ENCODE assay signal across 1 cellular context in the genomic region with DNA sequence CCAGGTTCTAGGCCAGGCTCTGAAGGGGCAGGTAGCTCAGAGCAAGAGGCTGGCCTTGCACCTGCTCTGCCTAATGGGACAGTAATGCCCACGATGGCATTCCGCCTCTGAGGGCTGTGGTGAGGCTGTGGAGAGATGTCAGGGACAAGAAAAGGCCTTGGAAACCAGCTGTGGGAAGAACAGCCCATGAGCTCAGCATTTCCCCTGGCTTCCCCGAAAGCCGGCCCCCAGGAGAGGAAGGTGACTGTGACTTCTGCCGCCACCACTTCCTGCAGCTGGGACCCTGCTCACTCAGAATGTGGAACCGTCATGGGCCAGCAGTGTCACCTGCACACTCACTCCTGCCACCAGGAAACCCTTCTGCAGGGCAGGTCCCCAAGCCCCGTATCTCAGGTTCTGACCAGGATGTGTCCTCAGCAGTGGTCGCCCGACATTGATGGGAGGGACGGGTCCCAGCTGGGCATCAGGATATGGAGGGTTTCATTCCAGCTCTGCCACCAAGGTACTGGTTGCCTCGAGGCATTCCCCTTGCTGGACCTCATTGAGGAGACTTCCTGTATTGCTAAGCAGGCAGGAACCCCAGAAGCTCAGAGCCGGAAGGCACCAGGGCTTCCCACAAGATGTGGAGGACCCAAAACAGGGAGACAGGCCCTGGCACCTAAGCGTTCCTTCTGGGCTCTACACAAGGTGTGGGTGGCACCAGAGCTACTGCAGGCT.
TF ChIP-seq lines count a peak whose summit lies in the region.

No MANE protein-coding gene starts in this region.

TF ChIP-seq in GM12878, 131 proteins besides CTCF, POLR2A, EP300 and RAD21 (continued from another document):
- no peak; the same call in 1 of the 2 replicates for TF ChIP-seq SMC3 (IDR thresholded peaks at IDR 0.05; ENCODE audit: borderline replicate concordance, low read length)
- no peak for TF ChIP-seq SREBF2 (IDR thresholded peaks at IDR 0.05; ENCODE audit: low read length)
- TF ChIP-seq YY1 (IDR thresholded peaks at IDR 0.05; ENCODE audit: low read depth, low read length), result no peak; the same call in 1 of the 2 replicates
- peak; percentile 95 for TF ChIP-seq TBL1XR1 (IDR thresholded peaks at IDR 0.05; ENCODE audit: low read depth, low read length)
- TF ChIP-seq, protein P1, sequence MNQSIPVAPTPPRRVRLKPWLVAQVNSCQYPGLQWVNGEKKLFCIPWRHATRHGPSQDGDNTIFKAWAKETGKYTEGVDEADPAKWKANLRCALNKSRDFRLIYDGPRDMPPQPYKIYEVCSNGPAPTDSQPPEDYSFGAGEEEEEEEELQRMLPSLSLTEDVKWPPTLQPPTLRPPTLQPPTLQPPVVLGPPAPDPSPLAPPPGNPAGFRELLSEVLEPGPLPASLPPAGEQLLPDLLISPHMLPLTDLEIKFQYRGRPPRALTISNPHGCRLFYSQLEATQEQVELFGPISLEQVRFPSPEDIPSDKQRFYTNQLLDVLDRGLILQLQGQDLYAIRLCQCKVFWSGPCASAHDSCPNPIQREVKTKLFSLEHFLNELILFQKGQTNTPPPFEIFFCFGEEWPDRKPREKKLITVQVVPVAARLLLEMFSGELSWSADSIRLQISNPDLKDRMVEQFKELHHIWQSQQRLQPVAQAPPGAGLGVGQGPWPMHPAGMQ (IDR thresholded peaks at IDR 0.05; ENCODE audit: borderline replicate concordance), result no peak
- no peak for TF ChIP-seq SMAD1 (IDR thresholded peaks at IDR 0.05; ENCODE audit: low read depth, partially characterized antibody)
- TF ChIP-seq, protein P2, sequence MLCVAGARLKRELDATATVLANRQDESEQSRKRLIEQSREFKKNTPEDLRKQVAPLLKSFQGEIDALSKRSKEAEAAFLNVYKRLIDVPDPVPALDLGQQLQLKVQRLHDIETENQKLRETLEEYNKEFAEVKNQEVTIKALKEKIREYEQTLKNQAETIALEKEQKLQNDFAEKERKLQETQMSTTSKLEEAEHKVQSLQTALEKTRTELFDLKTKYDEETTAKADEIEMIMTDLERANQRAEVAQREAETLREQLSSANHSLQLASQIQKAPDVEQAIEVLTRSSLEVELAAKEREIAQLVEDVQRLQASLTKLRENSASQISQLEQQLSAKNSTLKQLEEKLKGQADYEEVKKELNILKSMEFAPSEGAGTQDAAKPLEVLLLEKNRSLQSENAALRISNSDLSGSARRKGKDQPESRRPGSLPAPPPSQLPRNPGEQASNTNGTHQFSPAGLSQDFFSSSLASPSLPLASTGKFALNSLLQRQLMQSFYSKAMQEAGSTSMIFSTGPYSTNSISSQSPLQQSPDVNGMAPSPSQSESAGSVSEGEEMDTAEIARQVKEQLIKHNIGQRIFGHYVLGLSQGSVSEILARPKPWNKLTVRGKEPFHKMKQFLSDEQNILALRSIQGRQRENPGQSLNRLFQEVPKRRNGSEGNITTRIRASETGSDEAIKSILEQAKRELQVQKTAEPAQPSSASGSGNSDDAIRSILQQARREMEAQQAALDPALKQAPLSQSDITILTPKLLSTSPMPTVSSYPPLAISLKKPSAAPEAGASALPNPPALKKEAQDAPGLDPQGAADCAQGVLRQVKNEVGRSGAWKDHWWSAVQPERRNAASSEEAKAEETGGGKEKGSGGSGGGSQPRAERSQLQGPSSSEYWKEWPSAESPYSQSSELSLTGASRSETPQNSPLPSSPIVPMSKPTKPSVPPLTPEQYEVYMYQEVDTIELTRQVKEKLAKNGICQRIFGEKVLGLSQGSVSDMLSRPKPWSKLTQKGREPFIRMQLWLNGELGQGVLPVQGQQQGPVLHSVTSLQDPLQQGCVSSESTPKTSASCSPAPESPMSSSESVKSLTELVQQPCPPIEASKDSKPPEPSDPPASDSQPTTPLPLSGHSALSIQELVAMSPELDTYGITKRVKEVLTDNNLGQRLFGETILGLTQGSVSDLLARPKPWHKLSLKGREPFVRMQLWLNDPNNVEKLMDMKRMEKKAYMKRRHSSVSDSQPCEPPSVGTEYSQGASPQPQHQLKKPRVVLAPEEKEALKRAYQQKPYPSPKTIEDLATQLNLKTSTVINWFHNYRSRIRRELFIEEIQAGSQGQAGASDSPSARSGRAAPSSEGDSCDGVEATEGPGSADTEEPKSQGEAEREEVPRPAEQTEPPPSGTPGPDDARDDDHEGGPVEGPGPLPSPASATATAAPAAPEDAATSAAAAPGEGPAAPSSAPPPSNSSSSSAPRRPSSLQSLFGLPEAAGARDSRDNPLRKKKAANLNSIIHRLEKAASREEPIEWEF (IDR thresholded peaks at IDR 0.05; ENCODE audit: insufficient replicate concordance, low read depth, low read length), result peak; percentile 89
- no peak for TF ChIP-seq ZNF217 (IDR thresholded peaks at IDR 0.05)
- TF ChIP-seq SIX5 (IDR thresholded peaks at IDR 0.05; ENCODE audit: low read depth, low read length, severe bottlenecking), result no peak
- peak; percentile 65 for TF ChIP-seq SPI1 (IDR thresholded peaks at IDR 0.05; ENCODE audit: borderline replicate concordance, insufficient read depth, low read depth, low read length)
- peak; percentile 98 for TF ChIP-seq IKZF1 (conservative IDR thresholded peaks at IDR 0.05)
- TF ChIP-seq, protein P3, sequence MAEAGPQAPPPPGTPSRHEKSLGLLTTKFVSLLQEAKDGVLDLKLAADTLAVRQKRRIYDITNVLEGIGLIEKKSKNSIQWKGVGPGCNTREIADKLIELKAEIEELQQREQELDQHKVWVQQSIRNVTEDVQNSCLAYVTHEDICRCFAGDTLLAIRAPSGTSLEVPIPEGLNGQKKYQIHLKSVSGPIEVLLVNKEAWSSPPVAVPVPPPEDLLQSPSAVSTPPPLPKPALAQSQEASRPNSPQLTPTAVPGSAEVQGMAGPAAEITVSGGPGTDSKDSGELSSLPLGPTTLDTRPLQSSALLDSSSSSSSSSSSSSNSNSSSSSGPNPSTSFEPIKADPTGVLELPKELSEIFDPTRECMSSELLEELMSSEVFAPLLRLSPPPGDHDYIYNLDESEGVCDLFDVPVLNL (IDR thresholded peaks at IDR 0.05; ENCODE audit: low read depth, low read length), result no peak
- peak; percentile 48; the same call in 1 of the 2 replicates for TF ChIP-seq SIN3A (IDR thresholded peaks at IDR 0.05; ENCODE audit: low read depth, low read length)
- TF ChIP-seq GATAD2B (conservative IDR thresholded peaks at IDR 0.05; ENCODE audit: low read depth), result peak; percentile 94
- TF ChIP-seq BHLHE40 (IDR thresholded peaks at IDR 0.05; ENCODE audit: borderline replicate concordance in 1 of 2, low read depth in 2 of 2, low read length in 1 of 2), result peak; percentile 85 to 90
- TF ChIP-seq, protein P4, sequence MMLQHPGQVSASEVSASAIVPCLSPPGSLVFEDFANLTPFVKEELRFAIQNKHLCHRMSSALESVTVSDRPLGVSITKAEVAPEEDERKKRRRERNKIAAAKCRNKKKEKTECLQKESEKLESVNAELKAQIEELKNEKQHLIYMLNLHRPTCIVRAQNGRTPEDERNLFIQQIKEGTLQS (IDR thresholded peaks at IDR 0.05; ENCODE audit: borderline replicate concordance, extremely low read depth, low read depth, low read length), result no peak
- peak; percentile 78; the same call in 1 of the 2 replicates for TF ChIP-seq NR2F1 (conservative IDR thresholded peaks at IDR 0.05)
- peak; percentile 70; the same call in 1 of the 2 replicates for TF ChIP-seq MTA2 (IDR thresholded peaks at IDR 0.05; ENCODE audit: low read depth)
- 0 out of 2 replicates have a peak, but pooled peaks have one; percentile 16 for TF ChIP-seq MXI1 (IDR thresholded peaks at IDR 0.05; ENCODE audit: low read depth, low read length)
- TF ChIP-seq, protein P5, sequence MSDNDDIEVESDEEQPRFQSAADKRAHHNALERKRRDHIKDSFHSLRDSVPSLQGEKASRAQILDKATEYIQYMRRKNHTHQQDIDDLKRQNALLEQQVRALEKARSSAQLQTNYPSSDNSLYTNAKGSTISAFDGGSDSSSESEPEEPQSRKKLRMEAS (IDR thresholded peaks at IDR 0.05; ENCODE audit: low read depth, low read length), result no peak; the same call in none of the 2 replicates
- TF ChIP-seq CHD4 (IDR thresholded peaks at IDR 0.05), result peak; percentile 23; the same call in 1 of the 2 replicates
- TF ChIP-seq POLR2AphosphoS2 (IDR thresholded peaks at IDR 0.05; ENCODE audit: low read depth, low read length), result no peak
- TF ChIP-seq, protein P6, sequence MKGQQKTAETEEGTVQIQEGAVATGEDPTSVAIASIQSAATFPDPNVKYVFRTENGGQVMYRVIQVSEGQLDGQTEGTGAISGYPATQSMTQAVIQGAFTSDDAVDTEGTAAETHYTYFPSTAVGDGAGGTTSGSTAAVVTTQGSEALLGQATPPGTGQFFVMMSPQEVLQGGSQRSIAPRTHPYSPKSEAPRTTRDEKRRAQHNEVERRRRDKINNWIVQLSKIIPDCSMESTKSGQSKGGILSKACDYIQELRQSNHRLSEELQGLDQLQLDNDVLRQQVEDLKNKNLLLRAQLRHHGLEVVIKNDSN (IDR thresholded peaks at IDR 0.05; ENCODE audit: borderline replicate concordance, extremely low read length, insufficient read depth, low read depth, low read length), result no peak
- TF ChIP-seq HDAC2 (IDR thresholded peaks at IDR 0.05), result no peak
- TF ChIP-seq CBFB (IDR thresholded peaks at IDR 0.05; ENCODE audit: low read depth), result peak; percentile 85; the same call in 1 of the 2 replicates
- no peak for TF ChIP-seq CREB1 (IDR thresholded peaks at IDR 0.05; ENCODE audit: low read depth)
- peak; percentile 96 for TF ChIP-seq PAX5 (IDR thresholded peaks at IDR 0.05; ENCODE audit: borderline replicate concordance, low read depth, low read length)
- no peak for TF ChIP-seq NFYA (IDR thresholded peaks at IDR 0.05; ENCODE audit: borderline replicate concordance, low read depth, low read length)
